Comparison of ENCODE assay signal across 21 cellular contexts in genomic region chr17:37614823-37615222, GRCh38.
"Had no signal": no experiment of that assay in that cellular context is flagged by ENCODE, and none has a peak within 500 bp of the region (broad histone marks: within the 10 kb centered on the region; RNA-seq: fewer than 3 reads in every experiment).

No MANE protein-coding gene starts in this region.

- H3K9me3 ChIP-seq: body of pancreas, gastrocnemius medialis, sigmoid colon, spleen, testis, uterus had no signal

- DNase-seq: activated CD4-positive, alpha-beta memory T cell treated with anti-CD3 and anti-CD28 coated beads for 36 hours; activated CD4-positive, alpha-beta T cell treated with anti-CD3 and anti-CD28 coated beads for 48 hours; activated gamma-delta T cell; activated naive CD4-positive, alpha-beta T cell treated with anti-CD3 and anti-CD28 coated beads, Interleukin-2, amount 50 U/mL, for 16 hours; activated naive CD8-positive, alpha-beta T cell treated with anti-CD3 and anti-CD28 coated beads, Interleukin-2, amount 50 U/mL, for 24 hours; activated T-cell treated with anti-CD3 and anti-CD28 coated beads for 4 hours; body of pancreas; central memory CD4-positive, alpha-beta T cell; gastrocnemius medialis; hippocampal formation; left colon; mesendoderm; naive B cell; sigmoid colon; spleen; stimulated activated CD4-positive, alpha-beta T cell treated with anti-CD3 and anti-CD28 coated beads, Interleukin-4, amount 100 ng/mL, for 1 hour; stimulated activated naive CD4-positive, alpha-beta T cell; SW 1271; T-helper 17 cell; testis; uterus had no signal

- H3K4me1 ChIP-seq: testis, uterus had no signal

- H3K4me3 ChIP-seq: body of pancreas, gastrocnemius medialis, sigmoid colon, spleen, testis, uterus had no signal

- H3K27ac ChIP-seq: body of pancreas, gastrocnemius medialis, sigmoid colon, spleen, testis, uterus had no signal

- H3K27me3 ChIP-seq: body of pancreas, gastrocnemius medialis, sigmoid colon, spleen, testis, uterus had no signal
